In the genomic region with DNA sequence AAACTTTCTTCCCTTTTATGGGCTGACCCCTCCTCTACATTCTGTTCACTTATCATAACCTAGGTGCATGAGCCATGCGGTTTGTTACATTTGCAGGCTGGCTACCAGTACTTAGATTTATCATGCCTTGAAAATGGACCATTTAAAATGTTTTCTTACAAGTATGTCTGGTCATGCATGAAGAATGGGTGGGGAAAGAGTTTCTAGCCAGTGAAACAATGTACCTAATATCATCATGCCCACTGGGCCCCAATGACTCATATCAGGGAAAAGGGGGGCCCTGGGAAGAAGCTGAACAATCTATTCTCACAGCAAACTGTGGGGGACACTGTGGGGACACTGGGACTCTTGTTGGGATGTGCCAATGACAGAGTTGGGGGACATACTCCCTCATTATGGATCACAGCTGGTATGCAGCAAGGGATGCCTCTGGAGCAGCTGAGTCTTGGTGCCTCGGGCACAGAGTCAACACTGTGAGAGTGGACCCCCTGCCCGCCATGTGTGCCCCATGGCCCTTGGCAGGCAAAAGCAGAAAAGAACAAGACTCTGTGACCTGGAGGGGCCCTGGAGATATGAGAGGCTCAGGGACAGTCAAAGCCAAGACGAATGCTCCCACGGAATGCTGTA, we compare ENCODE assay signal across 16 cellular contexts.
DNase-seq lines count a peak whose midpoint lies in the region; ATAC-seq and TF ChIP-seq lines count a peak whose summit lies in the region.
"Had no signal": no experiment of that assay in that cellular context is flagged by ENCODE, and none has a peak within 500 bp of the region (broad histone marks: within the 10 kb centered on the region; RNA-seq: fewer than 3 reads in every experiment).

No MANE protein-coding gene starts in this region.

- CTCF ChIA-PET in PC-3 (lab: Charles Lee) = no interaction called here

- WGBS in esophagus muscularis mucosa = 81% methylated on average over 5 of the region's 5 CpGs
- no CpG with 5 or more reads among the region's 5 CpGs for WGBS in neuronal stem cell (ENCODE audit: extremely low coverage in 2 of 2, insufficient read length in 2 of 2, insufficient replicate concordance in 1 of 2), 2 donors

- H2AK5ac ChIP-seq in neuronal stem cell (ENCODE audit: low read depth, low read length) = no peak overlapping the region

- no peak overlapping the region for H2BK15ac ChIP-seq in neuronal stem cell (ENCODE audit: low read length)

- H3K9ac ChIP-seq in neuronal stem cell (ENCODE audit: low read depth, low read length, poor library complexity) (peak overlapping the region; percentile 26), PC-3 (ENCODE audit: low read length) (no peak overlapping the region)
- H3K9ac ChIP-seq: GM23248 had no signal

- H3K9me2 ChIP-seq in PC-3 (replicated peaks; ENCODE audit: low read length) = no peaks in the 10 kb centered on the region

- no peak overlapping the region for H4K91ac ChIP-seq in neuronal stem cell (ENCODE audit: low read depth, low read length, poor library complexity)

- no peak overlapping the region for H3K14ac ChIP-seq in neuronal stem cell (ENCODE audit: low read length)

- H3K4me3 Mint-ChIP-seq in glutamatergic neuron (ENCODE audit: unreplicated experiment) = no peak overlapping the region
- H3K4me3 Mint-ChIP-seq: B cell; CD4-positive, alpha-beta T cell had no signal

- H3K27ac ChIP-seq in C4-2B (peak overlapping the region; percentile 20), esophagus muscularis mucosa (replicated peaks in 1 of 4) (no peak overlapping the region), neuronal stem cell (replicated peaks; ENCODE audit: low read length) (no peak overlapping the region), PC-3 (ENCODE audit: low read length) (no peak overlapping the region)
- H3K27ac ChIP-seq: GM23248 had no signal

- no peaks in the 10 kb centered on the region for H3K79me2 ChIP-seq in PC-3 (ENCODE audit: low read length)

- no peak overlapping the region for H3K4me3 ChIP-seq in esophagus muscularis mucosa
- H3K4me3 ChIP-seq in neuronal stem cell (ENCODE audit: low read length in 2 of 2) = no peak overlapping the region
- H3K4me3 ChIP-seq in PC-3 (ENCODE audit: low read length) = no peak overlapping the region
- H3K4me3 ChIP-seq: GM23248, HAP-1 had no signal

- peak; percentile 55 for DNase-seq in esophagus muscularis mucosa (ENCODE audit: extremely low spot score)
- DNase-seq in neuronal stem cell (ENCODE audit: low spot score) = no peak
- no peak for DNase-seq in PC-3
- no peak for DNase-seq in glutamatergic neuron
- DNase-seq: C1 segment of cervical spinal cord; Caco-2; CD4-positive, alpha-beta T cell; DMS153; DMS79; GDM1; GM23248; IMR-90 had no signal

- no peak overlapping the region for H2AFZ ChIP-seq in neuronal stem cell (ENCODE audit: low read length)
- no peak overlapping the region for H2AFZ ChIP-seq in PC-3 (ENCODE audit: low read length)
- H2AFZ ChIP-seq: GM23248 had no signal

- H3K18ac ChIP-seq in neuronal stem cell (ENCODE audit: low read length) = no peak overlapping the region

- no peak for TF ChIP-seq POLR2A in esophagus muscularis mucosa (IDR thresholded peaks at IDR 0.05; ENCODE audit: low read depth)

- H3K27me3 Mint-ChIP-seq in glutamatergic neuron (ENCODE audit: unreplicated experiment) = no peaks in the 10 kb centered on the region
- H3K27me3 Mint-ChIP-seq: B cell; CD4-positive, alpha-beta T cell had no signal

- no peaks in the 10 kb centered on the region for H3K9me3 Mint-ChIP-seq in glutamatergic neuron (ENCODE audit: unreplicated experiment)
- H3K9me3 Mint-ChIP-seq: CD4-positive, alpha-beta T cell had no signal

- H3K9me3 ChIP-seq in esophagus muscularis mucosa = peaks cover 0 to 15% (median 7%) of the 10 kb centered on the region in 4 donors
- H3K9me3 ChIP-seq in neuronal stem cell (replicated peaks in 1 of 2; ENCODE audit: control insufficient read depth in 2 of 2, insufficient read depth in 1 of 2, low read depth in 1 of 2, low read length in 2 of 2) = peaks cover 6 to 9% of the 10 kb centered on the region in 2 donors
- no peaks in the 10 kb centered on the region for H3K9me3 ChIP-seq in PC-3 (ENCODE audit: low read length)
- H3K9me3 ChIP-seq: Caco-2, HAP-1 had no signal

- H3K27me3 ChIP-seq in esophagus muscularis mucosa = no peaks in the 10 kb centered on the region
- H3K27me3 ChIP-seq in neuronal stem cell (ENCODE audit: control insufficient read depth in 3 of 3, insufficient read depth in 3 of 3, low read depth in 1 of 3, low read length in 3 of 3) = no peaks in the 10 kb centered on the region
- peaks cover 39% of the 10 kb centered on the region for H3K27me3 ChIP-seq in PC-3 (ENCODE audit: low read length)

- H3K4me1 Mint-ChIP-seq in glutamatergic neuron (ENCODE audit: low read depth, unreplicated experiment) = no peaks in the 10 kb centered on the region
- H3K4me1 Mint-ChIP-seq: B cell had no signal

- H3K23ac ChIP-seq in neuronal stem cell (ENCODE audit: low read depth, low read length, poor library complexity) = no peak overlapping the region

- TF ChIP-seq CTCF in C4-2B (conservative IDR thresholded peaks at IDR 0.05) (no peak), esophagus muscularis mucosa (IDR thresholded peaks at IDR 0.05) (no peak), PC-3 (conservative IDR thresholded peaks at IDR 0.05; ENCODE audit: low read depth, low read length) (no peak), glutamatergic neuron (IDR thresholded peaks at IDR 0.05; ENCODE audit: partially characterized antibody, unreplicated experiment) (no peak)

- H4K8ac ChIP-seq in neuronal stem cell (ENCODE audit: low read depth, low read length) = no peak overlapping the region

- no peaks in the 10 kb centered on the region for H3F3A ChIP-seq in PC-3 (ENCODE audit: low read length, unreplicated experiment)

- H2BK12ac ChIP-seq in neuronal stem cell (ENCODE audit: low read length) = no peak overlapping the region

- H3K4me1 ChIP-seq in esophagus muscularis mucosa (no peaks in the 10 kb centered on the region), neuronal stem cell (ENCODE audit: control insufficient read depth in 2 of 2, insufficient read depth in 1 of 2, low read depth in 1 of 2, low read length in 2 of 2) (no peaks in the 10 kb centered on the region), PC-3 (ENCODE audit: insufficient read depth, low read length) (no peaks in the 10 kb centered on the region)
- H3K4me1 ChIP-seq: Caco-2, HAP-1 had no signal

- H3K36me3 ChIP-seq in esophagus muscularis mucosa (no peaks in the 10 kb centered on the region), neuronal stem cell (replicated peaks in 1 of 2; ENCODE audit: control insufficient read depth in 2 of 2, insufficient read depth in 2 of 2, low read length in 2 of 2) (no peaks in the 10 kb centered on the region), PC-3 (ENCODE audit: low read depth, low read length) (no peaks in the 10 kb centered on the region)
- H3K36me3 ChIP-seq: HAP-1 had no signal

- H3K79me1 ChIP-seq in neuronal stem cell (ENCODE audit: low read depth, low read length) = no peaks in the 10 kb centered on the region

- no peak overlapping the region for H2BK120ac ChIP-seq in neuronal stem cell (ENCODE audit: low read depth, low read length)

- H3K36me3 Mint-ChIP-seq in glutamatergic neuron (ENCODE audit: unreplicated experiment) = peaks cover 6% of the 10 kb centered on the region

- no peak for TF ChIP-seq EP300 in esophagus muscularis mucosa (IDR thresholded peaks at IDR 0.05)

- no TSS peak for BruUV-seq in PC-3 (replicated peaks; lab: Mats Ljungman, UMichigan)

- intact Hi-C loops in esophagus muscularis mucosa (cut with DNase I) = no loop called here
- intact Hi-C loops in PC-3 (cut with micrococcal nuclease) = no loop called here

- POLR2A ChIA-PET in PC-3 (lab: Charles Lee; ENCODE audit: unreplicated experiment) = no interaction called here

- H3K27ac Mint-ChIP-seq in glutamatergic neuron (ENCODE audit: unreplicated experiment) = no peak overlapping the region
- H3K27ac Mint-ChIP-seq: B cell; CD4-positive, alpha-beta T cell had no signal

- no peak overlapping the region for H3K4ac ChIP-seq in neuronal stem cell (ENCODE audit: low read length)

- H3K4me2 ChIP-seq in neuronal stem cell (ENCODE audit: insufficient read depth, low read length, poor library complexity, severe bottlenecking) (no peak overlapping the region), PC-3 (ENCODE audit: low read length) (no peak overlapping the region)

- no peaks in the 10 kb centered on the region for H4K20me1 ChIP-seq in PC-3 (ENCODE audit: low read length)

- no peak overlapping the region for H2BK5ac ChIP-seq in neuronal stem cell (ENCODE audit: low read length)

- ATAC-seq in PC-3 (no peak), HG03439 (IDR thresholded peaks at IDR 0.05; ENCODE audit: unreplicated experiment) (no peak)
